17 cellular contexts compared by ENCODE assay signal in the genomic region with DNA sequence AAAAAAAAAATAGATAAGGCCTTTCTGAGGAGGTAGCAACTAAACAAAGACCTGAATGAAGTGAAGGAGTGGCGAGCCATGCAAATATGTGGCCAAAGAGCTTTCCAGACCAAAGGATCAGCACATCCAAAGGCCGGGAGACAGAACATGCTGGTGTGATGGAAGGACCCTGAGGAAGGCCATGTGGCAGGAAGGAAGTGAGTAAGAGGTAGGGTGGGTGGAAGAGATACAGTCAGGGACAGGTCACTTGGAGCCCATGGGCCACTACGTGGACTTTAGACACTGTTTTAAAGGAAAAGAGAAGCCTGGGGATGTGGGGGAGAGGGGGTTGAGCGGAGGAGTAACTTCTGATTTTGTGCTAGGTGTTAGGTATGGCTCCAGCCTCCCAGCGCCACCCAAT. TPM values are rescaled to one million over a fixed set of nuclear protein-coding genes. Genes with fewer than 3 reads are reported as not detected.
DNase-seq lines count a peak whose midpoint lies in the region; ATAC-seq and TF ChIP-seq lines count a peak whose summit lies in the region.
"Had no signal": no experiment of that assay in that cellular context is flagged by ENCODE, and none has a peak within 500 bp of the region (broad histone marks: within the 10 kb centered on the region; RNA-seq: fewer than 3 reads in every experiment).

No MANE protein-coding gene starts in this region.

- H3F3A ChIP-seq in GM23248 (ENCODE audit: insufficient read depth): no peaks in the 10 kb centered on the region

- H3K36me3 ChIP-seq in GM23248 (ENCODE audit: low read depth) (no peaks in the 10 kb centered on the region), mesenchymal stem cell (ENCODE audit: control insufficient read depth in 1 of 2, insufficient read depth in 2 of 2, low read depth in 1 of 2, low read length in 2 of 2) (peaks cover 2 to 41% of the 10 kb centered on the region in 2 experiments), WERI-Rb-1 (no peaks in the 10 kb centered on the region; the same call in 1 of the 2 replicates)
- H3K36me3 ChIP-seq: thoracic aorta had no signal

- no peak for TF ChIP-seq CTCF in coronary artery (IDR thresholded peaks at IDR 0.05)
- TF ChIP-seq CTCF in WERI-Rb-1 (IDR thresholded peaks at IDR 0.05; ENCODE audit: low read depth, low read length): no peak

- H3K9me3 ChIP-seq in GM23248 (ENCODE audit: low read depth) (no peaks in the 10 kb centered on the region), mesenchymal stem cell (ENCODE audit: control insufficient read depth, low read length) (no peaks in the 10 kb centered on the region), WERI-Rb-1 (ENCODE audit: severe bottlenecking) (peaks cover 2% of the 10 kb centered on the region)
- H3K9me3 ChIP-seq: thoracic aorta had no signal

- H3K4me2 ChIP-seq in GM23248 (ENCODE audit: unreplicated experiment): peak overlapping the region; percentile 26
- no peak overlapping the region for H3K4me2 ChIP-seq in mesenchymal stem cell (ENCODE audit: low read length, poor library complexity, severe bottlenecking)
- H3K4me2 ChIP-seq: hepatocyte had no signal

- H2AK5ac ChIP-seq in mesenchymal stem cell (ENCODE audit: low read length, severe bottlenecking): peak overlapping the region; percentile 17

- no peak overlapping the region for H4K91ac ChIP-seq in mesenchymal stem cell (ENCODE audit: low read length)

- H2BK12ac ChIP-seq in mesenchymal stem cell (ENCODE audit: low read length in 2 of 2): no peak overlapping the region

- H3K14ac ChIP-seq in mesenchymal stem cell (ENCODE audit: low read length in 2 of 2): peak overlapping the region in 1 of 2 experiments; percentile 53

- no peak overlapping the region for H2BK15ac ChIP-seq in mesenchymal stem cell (ENCODE audit: low read depth, poor library complexity, severe bottlenecking)

- H3K18ac ChIP-seq in mesenchymal stem cell (ENCODE audit: low read depth in 1 of 2, low read length in 2 of 2): peak overlapping the region in 1 of 2 experiments; percentile 43

- H2AFZ ChIP-seq in GM23248: 0 out of 2 replicates have a peak overlapping the region, but pooled peaks have one; percentile 6
- H2AFZ ChIP-seq in mesenchymal stem cell (ENCODE audit: low read depth, low read length): no peak overlapping the region
- H2AFZ ChIP-seq: hepatocyte had no signal

- H3K9me2 ChIP-seq in GM23248 (ENCODE audit: insufficient read depth): no peaks in the 10 kb centered on the region

- H3K4me1 ChIP-seq in GM23248 (ENCODE audit: insufficient read depth) (peaks cover 23% of the 10 kb centered on the region), mesenchymal stem cell (ENCODE audit: control insufficient read depth, insufficient read depth, low read depth, low read length) (peaks cover 19% of the 10 kb centered on the region)

- H3K4me3 ChIP-seq in GM23248 (no peak overlapping the region), mesenchymal stem cell (ENCODE audit: insufficient read depth in 1 of 2, low read depth in 1 of 2, low read length in 2 of 2) (no peak overlapping the region), coronary artery (no peak overlapping the region), WERI-Rb-1 (ENCODE audit: low read depth, low read length) (no peak overlapping the region)
- H3K4me3 ChIP-seq: hepatocyte, thoracic aorta had no signal

- H3K27me3 ChIP-seq in GM23248 (replicated peaks; ENCODE audit: insufficient read depth): no peaks in the 10 kb centered on the region
- no peaks in the 10 kb centered on the region for H3K27me3 ChIP-seq in mesenchymal stem cell (ENCODE audit: control insufficient read depth in 1 of 2, insufficient read depth in 1 of 2, low read length in 2 of 2)
- no peaks in the 10 kb centered on the region for H3K27me3 ChIP-seq in WERI-Rb-1 (ENCODE audit: insufficient read depth, low read depth, severe bottlenecking)
- H3K27me3 ChIP-seq: hepatocyte had no signal

- H3K9ac ChIP-seq in GM23248 (no peak overlapping the region), mesenchymal stem cell (ENCODE audit: low read length) (no peak overlapping the region)

- no peak overlapping the region for H2BK5ac ChIP-seq in mesenchymal stem cell (ENCODE audit: low read depth, low read length, poor library complexity, severe bottlenecking)

- peaks cover 31% of the 10 kb centered on the region for H3K79me2 ChIP-seq in GM23248 (ENCODE audit: insufficient read depth)
- H3K79me2 ChIP-seq: hepatocyte had no signal

- H3K23ac ChIP-seq in mesenchymal stem cell (ENCODE audit: low read length in 2 of 2): no peak overlapping the region

- ATAC-seq in GM19455 (IDR thresholded peaks at IDR 0.05; ENCODE audit: unreplicated experiment): no peak

- no peak overlapping the region for H3K4ac ChIP-seq in mesenchymal stem cell (ENCODE audit: low read depth in 1 of 2, low read length in 2 of 2)

- DNase-seq in GM23248 (peak; percentile 74), M059J (ENCODE audit: low read depth) (peak; percentile 63), dermis blood vessel endothelial cell (peak; percentile 63), mesenchymal stem cell (no peak), mesenteric fat pad (ENCODE audit: low spot score) (no peak), coronary artery (ENCODE audit: low spot score) (no peak), WERI-Rb-1 (no peak)
- DNase-seq: activated CD4-positive, alpha-beta memory T cell treated with anti-CD3 and anti-CD28 coated beads for 36 hours; Calu3; effector CD4-positive, alpha-beta T cell; GF-D8; NCI-H187 treated with DMSO at 0.1 percent for 48 hours; NK-92 treated with Interleukin-12 subunit alpha and Interleukin-12 subunit beta, amount 100 ng/mL, for 24 hours had no signal

- peaks cover 24% of the 10 kb centered on the region for H3K79me1 ChIP-seq in mesenchymal stem cell (replicated peaks; ENCODE audit: low read length, poor library complexity, severe bottlenecking)

- H2BK120ac ChIP-seq in mesenchymal stem cell (ENCODE audit: low read depth, low read length): no peak overlapping the region

- H4K8ac ChIP-seq in mesenchymal stem cell (ENCODE audit: low read length): no peak overlapping the region

- H4K20me1 ChIP-seq in GM23248 (ENCODE audit: insufficient read depth): no peaks in the 10 kb centered on the region

- in situ Hi-C loops in GM23248 (cut with MboI): no loop called here

- H3K27ac ChIP-seq in GM23248 (peak overlapping the region; percentile 38), mesenchymal stem cell (ENCODE audit: low read length, poor library complexity, severe bottlenecking) (no peak overlapping the region), coronary artery (no peak overlapping the region), WERI-Rb-1 (no peak overlapping the region)
- H3K27ac ChIP-seq: hepatocyte, thoracic aorta had no signal

- 44 to 58% methylated on average over 5 of the region's 5 CpGs for WGBS in GM23248 (ENCODE audit: low coverage in 1 of 2, low lambda C conversion rate in 2 of 2, missing lambda C conversion rate in 2 of 2), 2 experiments
- 57% methylated on average over 5 of the region's 5 CpGs for WGBS in mesenchymal stem cell

RNA-seq across cellular contexts. Expression of a gene that starts 31.3 kb away (rescaled TPM):
- total RNA-seq in GM23248 (2014; rRNA removed; shearing (Covaris generic)): 10.9 and 12.8 TPM in 2 replicates
- 8.5 and 9.2 TPM in 2 replicates for polyA plus RNA-seq in GM23248 (2016; fragmentation: Nextera tagmentation; extraction: Ambion mirVana)
- total RNA-seq in M059J (2014; rRNA removed; shearing (Covaris generic)): 3.6 and 6.9 TPM in 2 replicates
- total RNA-seq in dermis blood vessel endothelial cell (5.5 and 11.9 TPM in 2 replicates), mesenteric fat pad (79.7 TPM)
- 98.3 TPM for polyA plus RNA-seq in mesenchymal stem cell (2013, experiment 1 of 2)
- polyA plus RNA-seq in mesenchymal stem cell (2013, experiment 2 of 2): 95.2 TPM
- total RNA-seq: B cell had no signal

Comparison
In these comparisons a context has a peak if more than half of its experiments do, and no peak if none do; other contexts are left out.
1. DNase-seq: peak in GM23248 (single experiment), M059J (single experiment) and dermis blood vessel endothelial cell (single experiment); none in mesenchymal stem cell (single experiment), mesenteric fat pad (single experiment), coronary artery (single experiment) and WERI-Rb-1 (single experiment).